In the genomic region with DNA sequence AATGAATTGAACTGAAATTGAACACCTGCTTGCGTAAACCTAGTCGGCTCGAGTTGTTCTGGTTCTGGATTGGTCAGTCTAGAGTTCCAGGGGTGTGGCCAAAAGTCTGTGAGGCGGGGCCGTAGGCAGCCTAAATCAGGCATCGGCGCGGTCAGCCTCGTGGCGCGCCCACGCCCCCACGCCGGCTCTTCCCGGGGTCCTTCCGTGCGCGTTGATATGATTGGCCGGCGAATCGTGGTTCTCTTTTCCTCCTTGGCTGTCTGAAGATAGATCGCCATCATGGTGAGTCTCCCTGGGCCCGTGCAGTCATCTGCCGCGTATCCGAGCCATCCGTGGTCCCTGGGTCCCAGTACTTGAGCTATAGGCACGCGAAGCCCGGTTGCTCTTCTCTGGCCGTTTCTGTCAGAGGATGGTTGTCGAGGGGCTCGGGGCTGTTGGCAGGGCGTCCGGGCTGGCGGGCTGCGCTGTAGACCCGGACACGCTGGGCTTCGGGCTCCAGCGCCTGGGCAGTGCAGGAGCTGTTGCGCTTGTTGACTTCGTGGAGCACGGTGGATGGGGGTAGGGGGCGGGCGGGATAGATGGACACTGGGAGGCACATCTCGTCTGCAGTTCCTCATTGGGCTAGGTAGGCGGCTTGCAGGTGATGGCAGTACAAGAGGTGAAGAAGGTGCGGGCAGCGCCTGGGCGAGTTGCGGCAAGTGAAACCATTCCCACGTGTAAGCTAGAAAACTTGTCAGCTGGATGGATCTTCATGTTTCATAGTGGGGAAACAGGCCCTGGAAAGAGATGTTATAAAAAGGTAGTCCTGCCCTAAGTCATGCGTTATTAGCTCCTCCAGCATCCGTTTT, we compare ENCODE assay signal across 8 cellular contexts. TPM values are rescaled to one million over a fixed set of nuclear protein-coding genes. Genes with fewer than 3 reads are reported as not detected.
A peak's percentile ranks its signal among the peaks of the same experiment; 100 is the strongest.
DNase-seq lines count a peak whose midpoint lies in the region; ATAC-seq, FAIRE-seq and TF ChIP-seq lines count a peak whose summit lies in the region.

A gene (plus strand): TSS at position 241 of the 848 bp plus-strand sequence. CDS start 39 bp downstream, at position 280.

- TF ChIP-seq CTCF in GM12865 (IDR thresholded peaks at IDR 0.05; ENCODE audit: insufficient read depth, low read depth, low read length, missing control alignments) (no peak), pancreas (IDR thresholded peaks at IDR 0.05) (no peak), tibial artery (IDR thresholded peaks at IDR 0.05) (no peak)

- peaks cover 15 to 40% (median 22%) of the 10 kb centered on the region in 3 donors for H3K4me1 ChIP-seq in pancreas
- peaks cover 0 to 34% (median 15%) of the 10 kb centered on the region in 4 donors for H3K4me1 ChIP-seq in tibial artery

- peaks cover 56% of the 10 kb centered on the region for H3K36me3 Mint-ChIP-seq in activated naive CD8-positive, alpha-beta T cell treated with anti-CD3 and anti-CD28 coated beads, Interleukin-2, amount 50 U/mL, for 24 hours (ENCODE audit: low read depth)

- 0% methylated on average over 55 of the region's 55 CpGs for WGBS in pancreas, 2 donors

- H3K27ac ChIP-seq in pancreas, result peak within 1 kb of the TSS in 3 of 4 donors; percentile 23 to 68 (median 68)
- H3K27ac ChIP-seq in tibial artery, result peak within 1 kb of the TSS; percentile 69 to 81

- DNase-seq in GM12865 (ENCODE audit: low read depth) (peak; percentile 98), NCI-H1417 treated with DMSO at 0.1 percent for 48 hours (lab: John Stamatoyannopoulos, UW) (peak; percentile 78), SW480 (ENCODE audit: low spot score) (peak; percentile 97), Right ventricle myocardium superior (peak; percentile 97), pancreas (peak; percentile 93 to 97 (median 95)), tibial artery (peak; percentile 96 to 97)
- DNase-seq in activated naive CD8-positive, alpha-beta T cell treated with anti-CD3 and anti-CD28 coated beads, Interleukin-2, amount 50 U/mL, for 24 hours, result peak; percentile 94

- H3K4me3 ChIP-seq in GM12865 (ENCODE audit: low read depth, low read length) (peak within 1 kb of the TSS; percentile 77), pancreas (peak within 1 kb of the TSS; percentile 49 to 80 (median 62)), tibial artery (peak within 1 kb of the TSS; percentile 63 to 71)

- peak; percentile 84 for ATAC-seq in HG02763 (IDR thresholded peaks at IDR 0.05; ENCODE audit: unreplicated experiment)
- peak; percentile 87 for ATAC-seq in activated naive CD8-positive, alpha-beta T cell treated with anti-CD3 and anti-CD28 coated beads, Interleukin-2, amount 50 U/mL, for 24 hours
- peak; percentile 95 for ATAC-seq in Right ventricle myocardium superior (ENCODE audit: poor library complexity)
- peak; percentile 88 to 94 (median 90) for ATAC-seq in pancreas

- H3K27me3 ChIP-seq in pancreas (no peaks in the 10 kb centered on the region), tibial artery (no peaks in the 10 kb centered on the region)

- peaks cover 58% of the 10 kb centered on the region for H3K4me1 Mint-ChIP-seq in activated naive CD8-positive, alpha-beta T cell treated with anti-CD3 and anti-CD28 coated beads, Interleukin-2, amount 50 U/mL, for 24 hours

- no peaks in the 10 kb centered on the region for H3K9me3 Mint-ChIP-seq in activated naive CD8-positive, alpha-beta T cell treated with anti-CD3 and anti-CD28 coated beads, Interleukin-2, amount 50 U/mL, for 24 hours

- H3K27ac Mint-ChIP-seq in activated naive CD8-positive, alpha-beta T cell treated with anti-CD3 and anti-CD28 coated beads, Interleukin-2, amount 50 U/mL, for 24 hours, result peak within 1 kb of the TSS; percentile 97

- intact Hi-C loops in Right ventricle myocardium superior (cut with DNase I) (no loop called here), pancreas (cut with DNase I) (no loop called here), tibial artery (cut with DNase I; ENCODE audit: low total_unique reads) (no loop called here)

- H3K9me3 ChIP-seq in pancreas (no peaks in the 10 kb centered on the region), tibial artery (no peaks in the 10 kb centered on the region)

- peak within 1 kb of the TSS; percentile 97 for H3K4me3 Mint-ChIP-seq in activated naive CD8-positive, alpha-beta T cell treated with anti-CD3 and anti-CD28 coated beads, Interleukin-2, amount 50 U/mL, for 24 hours

- H3K36me3 ChIP-seq in pancreas (peaks cover 7 to 36% (median 8%) of the 10 kb centered on the region in 3 donors), tibial artery (peaks cover 29 to 36% (median 34%) of the 10 kb centered on the region in 3 donors)

- peak; percentile 93 for FAIRE-seq in pancreas (lab: Jason Lieb, UNC)

- H3K27me3 Mint-ChIP-seq in activated naive CD8-positive, alpha-beta T cell treated with anti-CD3 and anti-CD28 coated beads, Interleukin-2, amount 50 U/mL, for 24 hours, result peaks cover 4% of the 10 kb centered on the region

RNA-seq across cellular contexts. Expression of the gene that starts here (rescaled TPM):
- total RNA-seq in Right ventricle myocardium superior (716 TPM), pancreas (1,000 to 10,000 TPM in 1 of 6 donors, 100 to 1,000 TPM in 5; 599 to 1,094 (median 938) TPM)
- polyA plus RNA-seq in pancreas, result 1,000 to 10,000 TPM; 2,937 to 3,548 TPM

Comparison
In these comparisons a context has a peak if more than half of its experiments do, and no peak if none do; other contexts are left out.
1. Peak in every context shown above with its lines: DNase-seq, ATAC-seq, H3K4me3 ChIP-seq and H3K27ac ChIP-seq.